1 cellular context compared by ENCODE assay signal in the genomic region with DNA sequence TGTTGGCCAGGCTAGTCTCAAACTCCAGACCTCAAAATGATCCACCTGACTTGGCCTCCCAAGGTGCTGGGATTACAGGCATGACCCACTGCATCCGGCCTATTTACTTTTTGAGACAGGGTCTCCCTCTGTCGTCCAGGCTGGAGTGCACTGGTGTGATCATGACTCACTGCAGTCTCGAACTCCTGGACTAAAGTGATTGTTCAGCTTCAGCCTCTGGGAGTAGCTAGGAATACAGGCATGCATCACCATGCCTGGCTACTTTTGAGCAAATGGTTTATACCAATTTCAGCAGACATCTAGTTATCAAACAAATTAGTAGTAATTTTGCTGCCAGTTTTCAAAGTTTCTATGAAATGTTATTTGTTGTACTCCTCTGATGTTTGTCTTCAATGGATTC.
TF ChIP-seq lines count a peak whose summit lies in the region.

No MANE protein-coding gene starts in this region.

TF ChIP-seq in GM23338, 12 proteins besides CTCF, POLR2A, EP300 and RAD21 (continued from another document):
- TF ChIP-seq, protein P1, sequence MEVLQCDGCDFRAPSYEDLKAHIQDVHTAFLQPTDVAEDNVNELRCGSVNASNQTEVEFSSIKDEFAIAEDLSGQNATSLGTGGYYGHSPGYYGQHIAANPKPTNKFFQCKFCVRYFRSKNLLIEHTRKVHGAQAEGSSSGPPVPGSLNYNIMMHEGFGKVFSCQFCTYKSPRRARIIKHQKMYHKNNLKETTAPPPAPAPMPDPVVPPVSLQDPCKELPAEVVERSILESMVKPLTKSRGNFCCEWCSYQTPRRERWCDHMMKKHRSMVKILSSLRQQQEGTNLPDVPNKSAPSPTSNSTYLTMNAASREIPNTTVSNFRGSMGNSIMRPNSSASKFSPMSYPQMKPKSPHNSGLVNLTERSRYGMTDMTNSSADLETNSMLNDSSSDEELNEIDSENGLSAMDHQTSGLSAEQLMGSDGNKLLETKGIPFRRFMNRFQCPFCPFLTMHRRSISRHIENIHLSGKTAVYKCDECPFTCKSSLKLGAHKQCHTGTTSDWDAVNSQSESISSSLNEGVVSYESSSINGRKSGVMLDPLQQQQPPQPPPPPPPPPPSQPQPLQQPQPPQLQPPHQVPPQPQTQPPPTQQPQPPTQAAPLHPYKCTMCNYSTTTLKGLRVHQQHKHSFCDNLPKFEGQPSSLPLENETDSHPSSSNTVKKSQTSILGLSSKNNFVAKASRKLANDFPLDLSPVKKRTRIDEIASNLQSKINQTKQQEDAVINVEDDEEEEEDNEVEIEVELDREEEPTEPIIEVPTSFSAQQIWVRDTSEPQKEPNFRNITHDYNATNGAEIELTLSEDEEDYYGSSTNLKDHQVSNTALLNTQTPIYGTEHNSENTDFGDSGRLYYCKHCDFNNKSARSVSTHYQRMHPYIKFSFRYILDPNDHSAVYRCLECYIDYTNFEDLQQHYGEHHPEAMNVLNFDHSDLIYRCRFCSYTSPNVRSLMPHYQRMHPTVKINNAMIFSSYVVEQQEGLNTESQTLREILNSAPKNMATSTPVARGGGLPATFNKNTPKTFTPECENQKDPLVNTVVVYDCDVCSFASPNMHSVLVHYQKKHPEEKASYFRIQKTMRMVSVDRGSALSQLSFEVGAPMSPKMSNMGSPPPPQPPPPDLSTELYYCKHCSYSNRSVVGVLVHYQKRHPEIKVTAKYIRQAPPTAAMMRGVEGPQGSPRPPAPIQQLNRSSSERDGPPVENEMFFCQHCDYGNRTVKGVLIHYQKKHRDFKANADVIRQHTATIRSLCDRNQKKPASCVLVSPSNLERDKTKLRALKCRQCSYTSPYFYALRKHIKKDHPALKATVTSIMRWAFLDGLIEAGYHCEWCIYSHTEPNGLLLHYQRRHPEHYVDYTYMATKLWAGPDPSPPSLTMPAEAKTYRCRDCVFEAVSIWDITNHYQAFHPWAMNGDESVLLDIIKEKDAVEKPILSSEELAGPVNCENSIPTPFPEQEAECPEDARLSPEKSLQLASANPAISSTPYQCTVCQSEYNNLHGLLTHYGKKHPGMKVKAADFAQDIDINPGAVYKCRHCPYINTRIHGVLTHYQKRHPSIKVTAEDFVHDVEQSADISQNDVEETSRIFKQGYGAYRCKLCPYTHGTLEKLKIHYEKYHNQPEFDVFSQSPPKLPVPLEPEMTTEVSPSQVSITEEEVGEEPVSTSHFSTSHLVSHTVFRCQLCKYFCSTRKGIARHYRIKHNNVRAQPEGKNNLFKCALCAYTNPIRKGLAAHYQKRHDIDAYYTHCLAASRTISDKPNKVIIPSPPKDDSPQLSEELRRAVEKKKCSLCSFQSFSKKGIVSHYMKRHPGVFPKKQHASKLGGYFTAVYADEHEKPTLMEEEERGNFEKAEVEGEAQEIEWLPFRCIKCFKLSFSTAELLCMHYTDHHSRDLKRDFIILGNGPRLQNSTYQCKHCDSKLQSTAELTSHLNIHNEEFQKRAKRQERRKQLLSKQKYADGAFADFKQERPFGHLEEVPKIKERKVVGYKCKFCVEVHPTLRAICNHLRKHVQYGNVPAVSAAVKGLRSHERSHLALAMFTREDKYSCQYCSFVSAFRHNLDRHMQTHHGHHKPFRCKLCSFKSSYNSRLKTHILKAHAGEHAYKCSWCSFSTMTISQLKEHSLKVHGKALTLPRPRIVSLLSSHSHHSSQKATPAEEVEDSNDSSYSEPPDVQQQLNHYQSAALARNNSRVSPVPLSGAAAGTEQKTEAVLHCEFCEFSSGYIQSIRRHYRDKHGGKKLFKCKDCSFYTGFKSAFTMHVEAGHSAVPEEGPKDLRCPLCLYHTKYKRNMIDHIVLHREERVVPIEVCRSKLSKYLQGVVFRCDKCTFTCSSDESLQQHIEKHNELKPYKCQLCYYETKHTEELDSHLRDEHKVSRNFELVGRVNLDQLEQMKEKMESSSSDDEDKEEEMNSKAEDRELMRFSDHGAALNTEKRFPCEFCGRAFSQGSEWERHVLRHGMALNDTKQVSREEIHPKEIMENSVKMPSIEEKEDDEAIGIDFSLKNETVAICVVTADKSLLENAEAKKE (CRISPR knock-in tag; IDR thresholded peaks at IDR 0.05), result no peak
- TF ChIP-seq ZNF331 (CRISPR knock-in tag; IDR thresholded peaks at IDR 0.05; ENCODE audit: low read depth), result no peak
